In the genomic region with DNA sequence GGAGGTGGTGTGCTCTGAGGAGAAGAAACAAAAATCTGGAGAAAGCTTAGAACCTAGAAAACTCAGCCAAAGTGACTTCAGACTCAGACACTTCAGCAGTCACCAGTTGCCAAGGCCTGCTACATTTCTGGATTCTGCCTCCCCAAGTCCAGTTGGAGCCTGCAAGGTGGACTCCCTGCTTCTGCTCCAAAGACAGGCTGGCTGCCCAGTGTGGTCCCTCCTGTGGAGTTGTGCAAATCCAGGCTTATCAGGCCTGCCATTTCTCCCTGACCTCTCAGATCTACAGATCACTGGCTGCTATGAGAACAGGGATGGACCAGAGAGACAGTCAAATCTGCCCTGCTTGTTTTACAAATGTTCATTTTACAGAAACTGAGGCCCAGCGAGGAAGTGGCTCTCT, we compare ENCODE assay signal across 17 cellular contexts. TPM values are rescaled to one million over a fixed set of nuclear protein-coding genes. Genes with fewer than 3 reads are reported as not detected.
DNase-seq lines count a peak whose midpoint lies in the region; ATAC-seq and TF ChIP-seq lines count a peak whose summit lies in the region.
"Had no signal": no experiment of that assay in that cellular context is flagged by ENCODE, and none has a peak within 500 bp of the region (broad histone marks: within the 10 kb centered on the region; RNA-seq: fewer than 3 reads in every experiment).

No MANE protein-coding gene starts in this region.

- no peak overlapping the region for H3K4me3 Mint-ChIP-seq in nephron progenitor cell

- H3K4me1 ChIP-seq in left ventricle myocardium inferior: peaks cover 70% of the 10 kb centered on the region

- peaks cover 13% of the 10 kb centered on the region for H3K36me3 Mint-ChIP-seq in nephron progenitor cell (ENCODE audit: low read depth)

- TF ChIP-seq CTCF in left ventricle myocardium inferior (IDR thresholded peaks at IDR 0.05; ENCODE audit: borderline replicate concordance) (no peak), nephron progenitor cell (IDR thresholded peaks at IDR 0.05) (no peak), RWPE1 (conservative IDR thresholded peaks at IDR 0.05; ENCODE audit: low read depth) (no peak)

- H3K27ac ChIP-seq in left ventricle myocardium inferior (replicated peaks): no peak overlapping the region
- no peak overlapping the region for H3K27ac ChIP-seq in RWPE1
- H3K27ac ChIP-seq: A549, C4-2B had no signal

- peak overlapping the region; percentile 46 for H3K27ac Mint-ChIP-seq in nephron progenitor cell

- H3K27me3 Mint-ChIP-seq in nephron progenitor cell (ENCODE audit: low read depth, poor library complexity): no peaks in the 10 kb centered on the region

- peak; percentile 32 for DNase-seq in left ventricle myocardium superior
- no peak for DNase-seq in left ventricle myocardium inferior
- DNase-seq in cerebellum (ENCODE audit: low spot score): peak; percentile 24
- no peak for DNase-seq in nephron progenitor cell
- DNase-seq in H7: no peak
- DNase-seq in RWPE1 (ENCODE audit: low spot score): no peak
- DNase-seq in stimulated activated CD4-positive, alpha-beta T cell treated with anti-CD3 and anti-CD28 coated beads, Interleukin-15, amount 100 ng/mL, for 24 hours: no peak
- DNase-seq: DMS153, EL, MM.1S, NCI-H1105, NCI-H187 treated with DMSO at 0.1 percent for 48 hours, NCI-H446, NCI-H774 had no signal

- H3K9me3 Mint-ChIP-seq in nephron progenitor cell: no peaks in the 10 kb centered on the region

- intact Hi-C loops in left ventricle myocardium superior (cut with micrococcal nuclease): loop anchor here (10.0 kb wide), 1 partner anchor 65 kb away; no protein-coding TSS in a partner anchor
- intact Hi-C loops in left ventricle myocardium inferior (cut with micrococcal nuclease): loop anchor here (10.0 kb wide), 2 partner anchors 65 to 215 kb away; no protein-coding TSS in a partner anchor

- H3K27me3 ChIP-seq in left ventricle myocardium inferior (ENCODE audit: low read depth) (no peaks in the 10 kb centered on the region), H7 (ENCODE audit: control insufficient read depth, insufficient read depth, low read length) (no peaks in the 10 kb centered on the region)

- CTCF ChIA-PET in RWPE1 (lab: Yijun Ruan, JAX): interaction anchor here (0.5 kb wide), 1 partner anchor 164 kb away, joined by 3 read pairs; no protein-coding TSS in a partner anchor

- H3K4me3 ChIP-seq in left ventricle myocardium inferior (no peak overlapping the region), H7 (ENCODE audit: insufficient read depth, low read depth, low read length) (no peak overlapping the region)
- H3K4me3 ChIP-seq: A549 had no signal

- no peaks in the 10 kb centered on the region for H3K36me3 ChIP-seq in left ventricle myocardium inferior
- H3K36me3 ChIP-seq in H7 (replicated peaks; ENCODE audit: control insufficient read depth, insufficient read depth, low read length): no peaks in the 10 kb centered on the region

- POLR2A ChIA-PET in RWPE1 (lab: Yijun Ruan, JAX; ENCODE audit: low non-redundant PET): no interaction called here

- H3K4me1 Mint-ChIP-seq in nephron progenitor cell: peaks cover 85% of the 10 kb centered on the region

- ATAC-seq in left ventricle myocardium superior (peak; percentile 34), HG03097 (IDR thresholded peaks at IDR 0.05; ENCODE audit: low FRiP score, unreplicated experiment) (no peak)
- ATAC-seq: A549 had no signal

- H3K9me3 ChIP-seq in left ventricle myocardium inferior (replicated peaks): no peaks in the 10 kb centered on the region
- H3K9me3 ChIP-seq: A549 had no signal

RNA-seq across cellular contexts. Expression of a gene that starts 9.9 kb away (rescaled TPM):
- 3.1 TPM for total RNA-seq in left ventricle myocardium superior
- total RNA-seq in left ventricle myocardium inferior: 2.7 TPM
- total RNA-seq in cerebellum: 46.5 TPM
- total RNA-seq in H7 (2014; rRNA removed; shearing (Covaris generic)): 53.5 and 69.7 TPM in 2 replicates

Comparison
In these comparisons a context has a peak if more than half of its experiments do, and no peak if none do; other contexts are left out.
1. DNase-seq: peak in left ventricle myocardium superior (single experiment) and cerebellum (single experiment); none in left ventricle myocardium inferior (single experiment), nephron progenitor cell (single experiment), H7 (single experiment), RWPE1 (single experiment) and stimulated activated CD4-positive, alpha-beta T cell treated with anti-CD3 and anti-CD28 coated beads, Interleukin-15, amount 100 ng/mL, for 24 hours (single experiment).
2. RNA of a gene that starts 9.9 kb away (total RNA-seq): 53.5 to 69.7 TPM in H7 and 46.5 TPM in cerebellum (single experiment); 3.1 TPM in left ventricle myocardium superior (single experiment) and 2.7 TPM in left ventricle myocardium inferior (single experiment); every median in the first group is over 10 times any median in the second.